1 cellular context compared by ENCODE assay signal in genomic region chr3:102113421-102114041, GRCh38.
TF ChIP-seq lines count a peak whose summit lies in the region.

No MANE protein-coding gene starts in this region.

TF ChIP-seq in IMR-90, 13 proteins besides CTCF, POLR2A, EP300 and RAD21:
- TF ChIP-seq USF2 (IDR thresholded peaks at IDR 0.05; ENCODE audit: low read depth, low read length) (no peak), CEBPB (IDR thresholded peaks at IDR 0.05; ENCODE audit: low read depth, low read length) (0 out of 2 replicates have a peak, but pooled peaks have one; percentile 25), SMC3 (IDR thresholded peaks at IDR 0.05; ENCODE audit: low read depth, low read length) (0 out of 2 replicates have a peak, but pooled peaks have one; percentile 12)
TF ChIP-seq in IMR-90: peak in this region for 2.
